ENCODE assay signal across 1 cellular context in the genomic region with DNA sequence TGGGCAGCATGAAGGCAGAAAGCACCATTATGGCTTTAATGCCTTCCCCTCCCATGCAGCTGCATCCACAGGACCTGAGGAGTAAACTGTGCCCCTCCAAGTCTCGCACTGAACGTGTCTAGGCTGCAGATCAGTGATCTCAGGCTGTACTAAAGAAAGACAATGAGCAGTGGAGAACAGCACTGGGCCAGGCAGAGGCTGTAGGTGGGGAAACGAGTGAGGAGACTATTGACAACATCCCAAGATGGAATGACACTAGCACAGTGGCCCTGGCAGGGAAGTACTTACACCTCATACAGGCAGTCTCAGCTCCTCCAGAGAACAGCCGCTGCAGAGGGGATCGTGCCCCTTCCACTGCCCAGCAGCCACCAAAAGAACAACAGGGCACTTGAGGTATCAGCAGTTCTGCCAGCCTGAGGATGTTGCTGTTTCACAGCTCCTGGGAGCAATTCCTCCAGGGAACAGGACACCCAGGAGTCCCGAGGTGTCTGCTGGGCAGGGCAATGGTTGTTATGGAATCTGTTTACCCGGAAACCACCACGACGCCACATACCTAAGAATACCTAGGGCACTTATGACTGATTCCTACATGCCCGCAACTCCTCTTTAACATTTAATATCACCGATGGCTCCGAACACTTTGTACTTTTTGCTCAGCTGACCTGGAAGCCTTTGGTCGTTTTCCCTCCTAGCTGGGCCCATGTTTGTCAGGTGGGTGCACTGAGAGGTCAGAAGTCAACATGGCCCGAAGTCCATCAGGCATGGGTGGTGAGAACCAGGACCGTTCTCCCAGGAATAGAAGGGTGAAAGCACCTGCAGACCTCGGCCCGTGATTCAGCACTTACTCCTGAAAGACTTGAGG.
TF ChIP-seq lines count a peak whose summit lies in the region.

No MANE protein-coding gene starts in this region.

TF ChIP-seq in HCT116, 20 proteins besides CTCF, POLR2A, EP300 and RAD21 (continued from another document):
- TF ChIP-seq, protein P1, sequence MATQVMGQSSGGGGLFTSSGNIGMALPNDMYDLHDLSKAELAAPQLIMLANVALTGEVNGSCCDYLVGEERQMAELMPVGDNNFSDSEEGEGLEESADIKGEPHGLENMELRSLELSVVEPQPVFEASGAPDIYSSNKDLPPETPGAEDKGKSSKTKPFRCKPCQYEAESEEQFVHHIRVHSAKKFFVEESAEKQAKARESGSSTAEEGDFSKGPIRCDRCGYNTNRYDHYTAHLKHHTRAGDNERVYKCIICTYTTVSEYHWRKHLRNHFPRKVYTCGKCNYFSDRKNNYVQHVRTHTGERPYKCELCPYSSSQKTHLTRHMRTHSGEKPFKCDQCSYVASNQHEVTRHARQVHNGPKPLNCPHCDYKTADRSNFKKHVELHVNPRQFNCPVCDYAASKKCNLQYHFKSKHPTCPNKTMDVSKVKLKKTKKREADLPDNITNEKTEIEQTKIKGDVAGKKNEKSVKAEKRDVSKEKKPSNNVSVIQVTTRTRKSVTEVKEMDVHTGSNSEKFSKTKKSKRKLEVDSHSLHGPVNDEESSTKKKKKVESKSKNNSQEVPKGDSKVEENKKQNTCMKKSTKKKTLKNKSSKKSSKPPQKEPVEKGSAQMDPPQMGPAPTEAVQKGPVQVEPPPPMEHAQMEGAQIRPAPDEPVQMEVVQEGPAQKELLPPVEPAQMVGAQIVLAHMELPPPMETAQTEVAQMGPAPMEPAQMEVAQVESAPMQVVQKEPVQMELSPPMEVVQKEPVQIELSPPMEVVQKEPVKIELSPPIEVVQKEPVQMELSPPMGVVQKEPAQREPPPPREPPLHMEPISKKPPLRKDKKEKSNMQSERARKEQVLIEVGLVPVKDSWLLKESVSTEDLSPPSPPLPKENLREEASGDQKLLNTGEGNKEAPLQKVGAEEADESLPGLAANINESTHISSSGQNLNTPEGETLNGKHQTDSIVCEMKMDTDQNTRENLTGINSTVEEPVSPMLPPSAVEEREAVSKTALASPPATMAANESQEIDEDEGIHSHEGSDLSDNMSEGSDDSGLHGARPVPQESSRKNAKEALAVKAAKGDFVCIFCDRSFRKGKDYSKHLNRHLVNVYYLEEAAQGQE (IDR thresholded peaks at IDR 0.05; ENCODE audit: low read depth): no peak
- TF ChIP-seq, protein P2, sequence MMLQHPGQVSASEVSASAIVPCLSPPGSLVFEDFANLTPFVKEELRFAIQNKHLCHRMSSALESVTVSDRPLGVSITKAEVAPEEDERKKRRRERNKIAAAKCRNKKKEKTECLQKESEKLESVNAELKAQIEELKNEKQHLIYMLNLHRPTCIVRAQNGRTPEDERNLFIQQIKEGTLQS (IDR thresholded peaks at IDR 0.05): no peak
- no peak for TF ChIP-seq ZFX (IDR thresholded peaks at IDR 0.05)
- no peak for TF ChIP-seq ZNF274 (IDR thresholded peaks at IDR 0.05; ENCODE audit: low read depth, low read length)
- no peak for TF ChIP-seq YY1 (IDR thresholded peaks at IDR 0.05; ENCODE audit: extremely low read depth, insufficient replicate concordance, low read depth, low read length)
- TF ChIP-seq SRF (IDR thresholded peaks at IDR 0.05; ENCODE audit: low read depth): no peak
- TF ChIP-seq ELF1 (IDR thresholded peaks at IDR 0.05; ENCODE audit: borderline replicate concordance, low read depth): no peak
- no peak for TF ChIP-seq TCF7L2 (IDR thresholded peaks at IDR 0.05; ENCODE audit: borderline replicate concordance, extremely low read depth, insufficient read depth, insufficient read length)
- TF ChIP-seq, protein P3, sequence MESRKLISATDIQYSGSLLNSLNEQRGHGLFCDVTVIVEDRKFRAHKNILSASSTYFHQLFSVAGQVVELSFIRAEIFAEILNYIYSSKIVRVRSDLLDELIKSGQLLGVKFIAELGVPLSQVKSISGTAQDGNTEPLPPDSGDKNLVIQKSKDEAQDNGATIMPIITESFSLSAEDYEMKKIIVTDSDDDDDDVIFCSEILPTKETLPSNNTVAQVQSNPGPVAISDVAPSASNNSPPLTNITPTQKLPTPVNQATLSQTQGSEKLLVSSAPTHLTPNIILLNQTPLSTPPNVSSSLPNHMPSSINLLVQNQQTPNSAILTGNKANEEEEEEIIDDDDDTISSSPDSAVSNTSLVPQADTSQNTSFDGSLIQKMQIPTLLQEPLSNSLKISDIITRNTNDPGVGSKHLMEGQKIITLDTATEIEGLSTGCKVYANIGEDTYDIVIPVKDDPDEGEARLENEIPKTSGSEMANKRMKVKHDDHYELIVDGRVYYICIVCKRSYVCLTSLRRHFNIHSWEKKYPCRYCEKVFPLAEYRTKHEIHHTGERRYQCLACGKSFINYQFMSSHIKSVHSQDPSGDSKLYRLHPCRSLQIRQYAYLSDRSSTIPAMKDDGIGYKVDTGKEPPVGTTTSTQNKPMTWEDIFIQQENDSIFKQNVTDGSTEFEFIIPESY (IDR thresholded peaks at IDR 0.05; ENCODE audit: extremely low read depth, insufficient replicate concordance, low read length): no peak
- no peak for TF ChIP-seq SIN3A (IDR thresholded peaks at IDR 0.05; ENCODE audit: low read depth)
- no peak for TF ChIP-seq EZH2 (IDR thresholded peaks at IDR 0.05)
